8 cellular contexts compared by ENCODE assay signal in genomic region chr19:21568816-21569496, GRCh38.
DNase-seq lines count a peak whose midpoint lies in the region; TF ChIP-seq lines count a peak whose summit lies in the region.

No MANE protein-coding gene starts in this region.

- no peaks in the 10 kb centered on the region for H3K9me2 ChIP-seq in hepatocyte (replicated peaks; ENCODE audit: insufficient read depth)

- H3K9me3 ChIP-seq in ovary (no peaks in the 10 kb centered on the region), subcutaneous abdominal adipose tissue (ENCODE audit: control insufficient read depth in 5 of 5, low read length in 5 of 5) (peaks cover 0 to 8% (median 0%) of the 10 kb centered on the region in 5 donors), hepatocyte (ENCODE audit: low read depth) (peaks cover 7% of the 10 kb centered on the region)

- H3K27ac Mint-ChIP-seq in activated T-cell treated with anti-CD3 and anti-CD28 coated beads, Interleukin-2, amount 50 U/mL, for 24 hours: peak overlapping the region; percentile 91

- H2AFZ ChIP-seq in hepatocyte: no peak overlapping the region

- peak; percentile 10 for TF ChIP-seq POLR2A in ovary (IDR thresholded peaks at IDR 0.05)

- peak overlapping the region; percentile 22 for H3K4me3 ChIP-seq in fibroblast of mammary gland (ENCODE audit: control insufficient read depth, low read depth, low read length)
- H3K4me3 ChIP-seq in ovary: peak overlapping the region; percentile 36
- H3K4me3 ChIP-seq in subcutaneous abdominal adipose tissue (ENCODE audit: low read depth in 1 of 5, low read length in 5 of 5): peak overlapping the region; percentile 85 to 94 (median 87)
- no peak overlapping the region for H3K4me3 ChIP-seq in hepatocyte

- peaks cover 52% of the 10 kb centered on the region for H3K9me3 Mint-ChIP-seq in activated T-cell treated with anti-CD3 and anti-CD28 coated beads, Interleukin-2, amount 50 U/mL, for 24 hours

- H3K36me3 Mint-ChIP-seq in activated T-cell treated with anti-CD3 and anti-CD28 coated beads, Interleukin-2, amount 50 U/mL, for 24 hours (ENCODE audit: low read depth): peaks cover 36% of the 10 kb centered on the region

- peak overlapping the region in 4 of 5 donors; percentile 89 to 90 (median 90) for H3K9ac ChIP-seq in subcutaneous abdominal adipose tissue (ENCODE audit: low read length in 5 of 5)

- WGBS in ovary, 3 donors: 36 to 69% (median 41%) methylated on average over 21 of the region's 21 CpGs
- 90% methylated on average over 21 of the region's 21 CpGs for WGBS in hepatocyte (ENCODE audit: low lambda C conversion rate, missing lambda C conversion rate)

- DNase-seq in DMS79 treated with DMSO at 0.1 percent for 48 hours (lab: John Stamatoyannopoulos, UW) (peak; percentile 97), NCI-H2171 treated with DMSO at 0.1 percent for 48 hours (lab: John Stamatoyannopoulos, UW) (peak; percentile 40), fibroblast of mammary gland (ENCODE audit: low read depth) (peak; percentile 70), ovary (peak; percentile 79 to 96 (median 92)), hepatocyte (ENCODE audit: low spot score) (no peak), hepatic stellate cell (ENCODE audit: low spot score) (no peak)
- peak; percentile 72 for DNase-seq in activated T-cell treated with anti-CD3 and anti-CD28 coated beads, Interleukin-2, amount 50 U/mL, for 24 hours

- H3K4me1 Mint-ChIP-seq in activated T-cell treated with anti-CD3 and anti-CD28 coated beads, Interleukin-2, amount 50 U/mL, for 24 hours (ENCODE audit: low read depth): peaks cover 20% of the 10 kb centered on the region

- peak overlapping the region in 1 of 2 donors; percentile 70 for H3K27ac ChIP-seq in ovary
- no peak overlapping the region for H3K27ac ChIP-seq in subcutaneous abdominal adipose tissue (ENCODE audit: low read depth, low read length)
- H3K27ac ChIP-seq in hepatocyte: no peak overlapping the region

- H3K27me3 ChIP-seq in ovary (no peaks in the 10 kb centered on the region), subcutaneous abdominal adipose tissue (ENCODE audit: control insufficient read depth in 5 of 5, insufficient read depth in 4 of 5, low read length in 5 of 5) (no peaks in the 10 kb centered on the region), hepatocyte (no peaks in the 10 kb centered on the region)

- no peaks in the 10 kb centered on the region for H4K20me1 ChIP-seq in hepatocyte (ENCODE audit: insufficient read depth, poor library complexity, severe bottlenecking)

- H3K27me3 Mint-ChIP-seq in activated T-cell treated with anti-CD3 and anti-CD28 coated beads, Interleukin-2, amount 50 U/mL, for 24 hours: no peaks in the 10 kb centered on the region

- TF ChIP-seq CTCF in fibroblast of mammary gland (conservative IDR thresholded peaks at IDR 0.05; ENCODE audit: control insufficient read depth, insufficient read depth, low read depth, low read length) (no peak), ovary (IDR thresholded peaks at IDR 0.05) (no peak), hepatocyte (IDR thresholded peaks at IDR 0.05; ENCODE audit: poor library complexity) (no peak)

- intact Hi-C loops in ovary (cut with DNase I): no loop called here

- no peak overlapping the region for H3K4me2 ChIP-seq in hepatocyte

- peak overlapping the region; percentile 86 for H3K4me3 Mint-ChIP-seq in activated T-cell treated with anti-CD3 and anti-CD28 coated beads, Interleukin-2, amount 50 U/mL, for 24 hours

- H3K4me1 ChIP-seq in ovary (ENCODE audit: insufficient read depth) (no peaks in the 10 kb centered on the region), subcutaneous abdominal adipose tissue (ENCODE audit: control insufficient read depth in 5 of 5, insufficient read depth in 5 of 5, low read length in 5 of 5) (peaks cover 0 to 27% (median 4%) of the 10 kb centered on the region in 5 donors), hepatocyte (ENCODE audit: insufficient read depth) (no peaks in the 10 kb centered on the region)

- no peaks in the 10 kb centered on the region for H3K79me2 ChIP-seq in hepatocyte

- no peaks in the 10 kb centered on the region for H3K36me3 ChIP-seq in ovary
- H3K36me3 ChIP-seq in subcutaneous abdominal adipose tissue (ENCODE audit: control insufficient read depth in 5 of 5, insufficient read depth in 5 of 5, low read length in 5 of 5): no peaks in the 10 kb centered on the region
- H3K36me3 ChIP-seq in hepatocyte (replicated peaks; ENCODE audit: insufficient read depth, low read depth): no peaks in the 10 kb centered on the region

- no peak for TF ChIP-seq EP300 in ovary (IDR thresholded peaks at IDR 0.05)

Comparison
In these comparisons a context has a peak if more than half of its experiments do, and no peak if none do; other contexts are left out.
1. DNase-seq: peak in DMS79 treated with DMSO at 0.1 percent for 48 hours (single experiment), NCI-H2171 treated with DMSO at 0.1 percent for 48 hours (single experiment), activated T-cell treated with anti-CD3 and anti-CD28 coated beads, Interleukin-2, amount 50 U/mL, for 24 hours (single experiment), fibroblast of mammary gland (single experiment) and ovary (5 of 5); none in hepatocyte (single experiment) and hepatic stellate cell (single experiment).